Comparison of ENCODE assay signal across 19 cellular contexts in genomic region chr9:6822696-6823095, GRCh38.
DNase-seq lines count a peak whose midpoint lies in the region; ATAC-seq and TF ChIP-seq lines count a peak whose summit lies in the region.
"Had no signal": no experiment of that assay in that cellular context is flagged by ENCODE, and none has a peak within 500 bp of the region (broad histone marks: within the 10 kb centered on the region; RNA-seq: fewer than 3 reads in every experiment).

No MANE protein-coding gene starts in this region.

- peaks cover 4% of the 10 kb centered on the region for H3K27me3 Mint-ChIP-seq in glutamatergic neuron (ENCODE audit: unreplicated experiment)
- no peaks in the 10 kb centered on the region for H3K27me3 Mint-ChIP-seq in stimulated activated naive B cell treated with anti-CD40 and anti-IgM and Interleukin-4, amounts not matched to agents 10 μg/mL and 1 μg/mL and 100 μg/mL, for 72 hours
- H3K27me3 Mint-ChIP-seq: CD4-positive, alpha-beta memory T cell; IgD-negative memory B cell had no signal

- in situ Hi-C loops in G401 (cut with HindIII; ENCODE audit: low sequenced_read_pairs): no loop called here

- no peak for TF ChIP-seq EP300 in gastroesophageal sphincter (IDR thresholded peaks at IDR 0.05)

- no peak overlapping the region for H3K27ac ChIP-seq in gastroesophageal sphincter
- H3K27ac ChIP-seq: C4-2B had no signal

- TF ChIP-seq CTCF in glutamatergic neuron (IDR thresholded peaks at IDR 0.05; ENCODE audit: partially characterized antibody, unreplicated experiment) (no peak), gastroesophageal sphincter (IDR thresholded peaks at IDR 0.05) (no peak)

- no peak overlapping the region for H3K4me3 ChIP-seq in gastroesophageal sphincter

- TF ChIP-seq POLR2A in gastroesophageal sphincter (IDR thresholded peaks at IDR 0.05): no peak

- H3K27me3 ChIP-seq in gastroesophageal sphincter: no peaks in the 10 kb centered on the region

- no peaks in the 10 kb centered on the region for H3K36me3 Mint-ChIP-seq in glutamatergic neuron (ENCODE audit: unreplicated experiment)
- peaks cover 32 to 52% of the 10 kb centered on the region in 2 donors for H3K36me3 Mint-ChIP-seq in stimulated activated naive B cell treated with anti-CD40 and anti-IgM and Interleukin-4, amounts not matched to agents 10 μg/mL and 1 μg/mL and 100 μg/mL, for 72 hours

- H3K4me1 ChIP-seq in gastroesophageal sphincter: no peaks in the 10 kb centered on the region

- H3K27ac Mint-ChIP-seq in glutamatergic neuron (ENCODE audit: unreplicated experiment): peak overlapping the region; percentile 2
- H3K27ac Mint-ChIP-seq in stimulated activated naive B cell treated with anti-CD40 and anti-IgM and Interleukin-4, amounts not matched to agents 10 μg/mL and 1 μg/mL and 100 μg/mL, for 72 hours: peak overlapping the region; percentile 20
- H3K27ac Mint-ChIP-seq: HFFc6 had no signal

- no peaks in the 10 kb centered on the region for H3K9me3 Mint-ChIP-seq in glutamatergic neuron (ENCODE audit: unreplicated experiment)
- H3K9me3 Mint-ChIP-seq in stimulated activated naive B cell treated with anti-CD40 and anti-IgM and Interleukin-4, amounts not matched to agents 10 μg/mL and 1 μg/mL and 100 μg/mL, for 72 hours: no peaks in the 10 kb centered on the region
- H3K9me3 Mint-ChIP-seq: CD4-positive, alpha-beta memory T cell; HFFc6; IgD-negative memory B cell had no signal

- peaks cover 0 to 23% of the 10 kb centered on the region in 2 donors for H3K36me3 ChIP-seq in gastroesophageal sphincter

- DNase-seq in G401 (ENCODE audit: low spot score) (peak; percentile 83), RPMI8226 (peak; percentile 53), glutamatergic neuron (no peak), NCI-H526 (lab: John Stamatoyannopoulos, UW) (no peak), activated gamma-delta T cell (lab: John Stamatoyannopoulos, UW) (no peak)
- no peak for DNase-seq in stimulated activated naive B cell treated with anti-CD40 and anti-IgM and Interleukin-4, amounts not matched to agents 10 μg/mL and 1 μg/mL and 100 μg/mL, for 72 hours
- DNase-seq: ACHN; CD4-positive, alpha-beta memory T cell; DMS153; DMS79; GF-D8; GOT3; H7; HFFc6 had no signal

- no peaks in the 10 kb centered on the region for H3K9me3 ChIP-seq in gastroesophageal sphincter

- no peak overlapping the region for H3K4me3 Mint-ChIP-seq in glutamatergic neuron (ENCODE audit: unreplicated experiment)
- H3K4me3 Mint-ChIP-seq in stimulated activated naive B cell treated with anti-CD40 and anti-IgM and Interleukin-4, amounts not matched to agents 10 μg/mL and 1 μg/mL and 100 μg/mL, for 72 hours: no peak overlapping the region
- H3K4me3 Mint-ChIP-seq: CD4-positive, alpha-beta memory T cell; HFFc6; IgD-negative memory B cell had no signal

- no peak for ATAC-seq in stimulated activated naive B cell treated with anti-CD40 and anti-IgM and Interleukin-4, amounts not matched to agents 10 μg/mL and 1 μg/mL and 100 μg/mL, for 72 hours (replicated peaks)
- ATAC-seq in gastroesophageal sphincter: no peak
- ATAC-seq: HCT116, HepG2 had no signal

- 81 to 97% methylated on average over 3 of the region's 3 CpGs for WGBS in gastroesophageal sphincter (ENCODE audit: low coverage in 1 of 2), 2 donors

- peaks cover 14% of the 10 kb centered on the region for H3K4me1 Mint-ChIP-seq in glutamatergic neuron (ENCODE audit: low read depth, unreplicated experiment)
- peaks cover 21 to 33% of the 10 kb centered on the region in 2 donors for H3K4me1 Mint-ChIP-seq in stimulated activated naive B cell treated with anti-CD40 and anti-IgM and Interleukin-4, amounts not matched to agents 10 μg/mL and 1 μg/mL and 100 μg/mL, for 72 hours

Comparison
In these comparisons a context has a peak if more than half of its experiments do, and no peak if none do; other contexts are left out.
1. DNase-seq: peak in G401 (single experiment) and RPMI8226 (single experiment); none in glutamatergic neuron (single experiment), stimulated activated naive B cell treated with anti-CD40 and anti-IgM and Interleukin-4, amounts not matched to agents 10 μg/mL and 1 μg/mL and 100 μg/mL, for 72 hours (single experiment), NCI-H526 (0 of 2) and activated gamma-delta T cell (single experiment).